ENCODE assay signal across 25 cellular contexts in genomic region chr3:148146241-148146640, GRCh38.
"Had no signal": no experiment of that assay in that cellular context is flagged by ENCODE, and none has a peak within 500 bp of the region (broad histone marks: within the 10 kb centered on the region; RNA-seq: fewer than 3 reads in every experiment).

No MANE protein-coding gene starts in this region.

- ATAC-seq: left colon; left ventricle myocardium superior; natural killer cell; right lobe of liver; stimulated activated naive B cell treated with anti-CD40 and anti-IgM and Interleukin-4, amounts not matched to agents 10 μg/mL and 1 μg/mL and 100 μg/mL, for 72 hours had no signal

- DNase-seq: dermis blood vessel endothelial cell; effector memory CD4-positive, alpha-beta T cell; esophagus squamous epithelium; foreskin melanocyte; hypothalamus; immature natural killer cell; islet precursor cell; left colon; left ventricle myocardium superior; lower lobe of right lung; natural killer cell; right lobe of liver; small intestine; stimulated activated CD4-positive, alpha-beta T cell treated with anti-CD3 and anti-CD28 coated beads, Interleukin-15, amount 100 ng/mL, for 24 hours; stimulated activated CD4-positive, alpha-beta T cell treated with anti-CD3 and anti-CD28 coated beads, Interleukin-2, amount 100 ng/mL, for 48 hours; stimulated activated naive B cell treated with anti-CD40 and anti-IgM and Interleukin-4, amounts not matched to agents 10 μg/mL and 1 μg/mL and 100 μg/mL, for 72 hours; upper lobe of left lung had no signal

- H3K9me3 ChIP-seq: esophagus squamous epithelium, lower lobe of right lung, neutrophil, right lobe of liver, thoracic aorta, tibial nerve, upper lobe of left lung had no signal

- H3K36me3 Mint-ChIP-seq: immature natural killer cell; natural killer cell; stimulated activated naive B cell treated with anti-CD40 and anti-IgM and Interleukin-4, amounts not matched to agents 10 μg/mL and 1 μg/mL and 100 μg/mL, for 72 hours had no signal

- H3K9ac ChIP-seq: parathyroid adenoma had no signal

- H3K36me3 ChIP-seq: esophagus squamous epithelium, lower lobe of right lung, neutrophil, right lobe of liver, thoracic aorta, tibial nerve, upper lobe of left lung had no signal

- H3K9me3 Mint-ChIP-seq: stimulated activated naive B cell treated with anti-CD40 and anti-IgM and Interleukin-4, amounts not matched to agents 10 μg/mL and 1 μg/mL and 100 μg/mL, for 72 hours; stimulated activated naive CD8-positive, alpha-beta T cell treated with anti-CD3 and anti-CD28 coated beads, Interleukin-15, Interleukin-2, amounts not matched to agents 100 ng/mL and 50 ng/mL, for 24 hours had no signal

- H3K27me3 ChIP-seq: esophagus squamous epithelium, neutrophil, right lobe of liver, tibial nerve, upper lobe of left lung had no signal

- H3K27ac Mint-ChIP-seq: immature natural killer cell; natural killer cell; progenitor cell of endocrine pancreas; stimulated activated naive B cell treated with anti-CD40 and anti-IgM and Interleukin-4, amounts not matched to agents 10 μg/mL and 1 μg/mL and 100 μg/mL, for 72 hours; stimulated activated naive CD8-positive, alpha-beta T cell treated with anti-CD3 and anti-CD28 coated beads, Interleukin-15, Interleukin-2, amounts not matched to agents 100 ng/mL and 50 ng/mL, for 24 hours had no signal

- H3K4me1 Mint-ChIP-seq: immature natural killer cell; natural killer cell; stimulated activated naive B cell treated with anti-CD40 and anti-IgM and Interleukin-4, amounts not matched to agents 10 μg/mL and 1 μg/mL and 100 μg/mL, for 72 hours had no signal

- H3K4me3 Mint-ChIP-seq: immature natural killer cell; natural killer cell; neural crest cell; stimulated activated naive B cell treated with anti-CD40 and anti-IgM and Interleukin-4, amounts not matched to agents 10 μg/mL and 1 μg/mL and 100 μg/mL, for 72 hours; stimulated activated naive CD8-positive, alpha-beta T cell treated with anti-CD3 and anti-CD28 coated beads, Interleukin-15, Interleukin-2, amounts not matched to agents 100 ng/mL and 50 ng/mL, for 24 hours had no signal

- H3K4me3 ChIP-seq: coronary artery, esophagus squamous epithelium, lower lobe of right lung, right lobe of liver, thoracic aorta, tibial nerve, upper lobe of left lung had no signal

- H3K27me3 Mint-ChIP-seq: progenitor cell of endocrine pancreas; stimulated activated naive B cell treated with anti-CD40 and anti-IgM and Interleukin-4, amounts not matched to agents 10 μg/mL and 1 μg/mL and 100 μg/mL, for 72 hours; stimulated activated naive CD8-positive, alpha-beta T cell treated with anti-CD3 and anti-CD28 coated beads, Interleukin-15, Interleukin-2, amounts not matched to agents 100 ng/mL and 50 ng/mL, for 24 hours had no signal

- H3K4me1 ChIP-seq: esophagus squamous epithelium, lower lobe of right lung, parathyroid adenoma, right lobe of liver, upper lobe of left lung had no signal
